ENCODE assay signal across 26 cellular contexts in genomic region chr5:176176231-176176630, GRCh38.
"Had no signal": no experiment of that assay in that cellular context is flagged by ENCODE, and none has a peak within 500 bp of the region (broad histone marks: within the 10 kb centered on the region; RNA-seq: fewer than 3 reads in every experiment).

No MANE protein-coding gene starts in this region.

- H3K36me3 ChIP-seq: adrenal gland, esophagus muscularis mucosa, gastrocnemius medialis had no signal

- H3K27me3 ChIP-seq: adrenal gland, body of pancreas had no signal

- H3K27ac ChIP-seq: adrenal gland, body of pancreas, esophagus muscularis mucosa, foreskin keratinocyte, gastrocnemius medialis had no signal

- DNase-seq: activated CD4-positive, alpha-beta memory T cell treated with anti-CD3 and anti-CD28 coated beads for 36 hours; activated CD4-positive, alpha-beta T cell treated with anti-CD3 and anti-CD28 coated beads for 36 hours; activated CD4-positive, alpha-beta T cell treated with anti-CD3 and anti-CD28 coated beads, Interleukin-2, amount 10 ng/mL, durations not matched to agents 24 days and 14 days; activated CD4-positive, CD25-positive, alpha-beta regulatory T cell; activated CD4-positive, CD25-positive, alpha-beta regulatory T cell treated with anti-CD3 and anti-CD28 coated beads, Interleukin-2, amount 50 U/mL, for 72 hours; activated naive CD4-positive, alpha-beta T cell treated with anti-CD3 and anti-CD28 coated beads for 36 hours; activated naive CD8-positive, alpha-beta T cell treated with anti-CD3 and anti-CD28 coated beads for 36 hours; activated naive CD8-positive, alpha-beta T cell treated with anti-CD3 and anti-CD28 coated beads, Interleukin-2, amount 50 U/mL, for 24 hours; activated T-cell treated with anti-CD3 and anti-CD28 coated beads for 4 hours; activated T-cell treated with anti-CD3 and anti-CD28 coated beads, Interleukin-2, amount 50 U/mL, for 24 hours; activated T-cell treated with anti-CD3 and anti-CD28 coated beads, Interleukin-2, amount 50 U/mL, for 72 hours; adrenal gland; amygdala; aorta; body of pancreas; caudate nucleus; cortex of kidney; dermis blood vessel endothelial cell; effector CD4-positive, alpha-beta T cell; effector memory CD8-positive, alpha-beta T cell; erythroblast; foreskin keratinocyte; gastrocnemius medialis; glutamatergic neuron; T-helper 2 cell had no signal

- H3K4me1 ChIP-seq: body of pancreas, esophagus muscularis mucosa, foreskin keratinocyte, gastrocnemius medialis had no signal

- H3K9me3 ChIP-seq: adrenal gland, body of pancreas, esophagus muscularis mucosa, gastrocnemius medialis had no signal

- H3K4me3 ChIP-seq: adrenal gland, body of pancreas, esophagus muscularis mucosa, gastrocnemius medialis had no signal

- ATAC-seq: activated CD4-positive, alpha-beta T cell treated with anti-CD3 and anti-CD28 coated beads for 36 hours; activated naive CD8-positive, alpha-beta T cell treated with anti-CD3 and anti-CD28 coated beads, Interleukin-2, amount 50 U/mL, for 24 hours; activated T-cell treated with anti-CD3 and anti-CD28 coated beads, Interleukin-2, amount 50 U/mL, for 72 hours; body of pancreas; effector memory CD8-positive, alpha-beta T cell; foreskin keratinocyte; gastrocnemius medialis had no signal
